In genomic region chr18:56286775-56287174, GRCh38 we compare ENCODE assay signal across 21 cellular contexts.
DNase-seq lines count a peak whose midpoint lies in the region; ATAC-seq and TF ChIP-seq lines count a peak whose summit lies in the region.
"Had no signal": no experiment of that assay in that cellular context is flagged by ENCODE, and none has a peak within 500 bp of the region (broad histone marks: within the 10 kb centered on the region; RNA-seq: fewer than 3 reads in every experiment).

No MANE protein-coding gene starts in this region.

- no peak overlapping the region for H3K27ac Mint-ChIP-seq in MCF 10A (ENCODE audit: low read depth, unreplicated experiment)
- no peak overlapping the region for H3K27ac Mint-ChIP-seq in activated T-helper 17 cell treated with anti-CD3 and anti-CD28 coated beads, Interleukin-2, amount 50 U/mL, for 72 hours
- H3K27ac Mint-ChIP-seq: activated naive CD8-positive, alpha-beta T cell treated with anti-CD3 and anti-CD28 coated beads, Interleukin-2, amount 10 ng/mL, durations not matched to agents 7 days and 5 days; IgD-negative memory B cell; memory B cell; natural killer cell treated with Interleukin-12 subunit alpha and Interleukin-12 subunit beta and Interleukin-15 and Interleukin-18, amount 100 ng/mL, for 72 hours; stimulated activated naive CD8-positive, alpha-beta T cell treated with anti-CD3 and anti-CD28 coated beads, Interleukin-15, amount 100 ng/mL, for 72 hours had no signal

- no peaks in the 10 kb centered on the region for H3K36me3 ChIP-seq in breast epithelium
- no peaks in the 10 kb centered on the region for H3K36me3 ChIP-seq in adipocyte (ENCODE audit: control insufficient read depth, insufficient read depth, low read length, severe bottlenecking)

- no TSS peak for BruUV-seq in MCF 10A (replicated peaks; lab: Mats Ljungman, UMichigan)

- H3K9ac ChIP-seq in adipocyte (ENCODE audit: low read length): no peak overlapping the region

- no peaks in the 10 kb centered on the region for H3K27me3 Mint-ChIP-seq in MCF 10A (ENCODE audit: insufficient read depth, unreplicated experiment)
- peaks cover 4% of the 10 kb centered on the region for H3K27me3 Mint-ChIP-seq in activated T-helper 17 cell treated with anti-CD3 and anti-CD28 coated beads, Interleukin-2, amount 50 U/mL, for 72 hours
- H3K27me3 Mint-ChIP-seq: natural killer cell treated with Interleukin-12 subunit alpha and Interleukin-12 subunit beta and Interleukin-15 and Interleukin-18, amount 100 ng/mL, for 72 hours; stimulated activated naive CD8-positive, alpha-beta T cell treated with anti-CD3 and anti-CD28 coated beads, Interleukin-15, amount 100 ng/mL, for 72 hours had no signal

- POLR2A ChIA-PET in MCF 10A (lab: Yijun Ruan, JAX): no interaction called here

- no peak overlapping the region for H3K4me3 Mint-ChIP-seq in MCF 10A (ENCODE audit: unreplicated experiment)
- no peak overlapping the region for H3K4me3 Mint-ChIP-seq in activated T-helper 17 cell treated with anti-CD3 and anti-CD28 coated beads, Interleukin-2, amount 50 U/mL, for 72 hours
- H3K4me3 Mint-ChIP-seq: activated naive CD8-positive, alpha-beta T cell treated with anti-CD3 and anti-CD28 coated beads, Interleukin-2, amount 10 ng/mL, durations not matched to agents 7 days and 5 days; IgD-negative memory B cell; memory B cell; natural killer cell treated with Interleukin-12 subunit alpha and Interleukin-12 subunit beta and Interleukin-15 and Interleukin-18, amount 100 ng/mL, for 72 hours; stimulated activated naive CD8-positive, alpha-beta T cell treated with anti-CD3 and anti-CD28 coated beads, Interleukin-15, amount 100 ng/mL, for 72 hours had no signal

- ATAC-seq in GM18505 (IDR thresholded peaks at IDR 0.05; ENCODE audit: unreplicated experiment): no peak
- ATAC-seq in activated T-helper 17 cell treated with anti-CD3 and anti-CD28 coated beads, Interleukin-2, amount 50 U/mL, for 72 hours (replicated peaks): no peak
- ATAC-seq: natural killer cell treated with Interleukin-12 subunit alpha and Interleukin-12 subunit beta and Interleukin-15 and Interleukin-18, amount 100 ng/mL, for 72 hours; stimulated activated naive CD8-positive, alpha-beta T cell treated with anti-CD3 and anti-CD28 coated beads, Interleukin-15, amount 100 ng/mL, for 72 hours had no signal

- intact Hi-C loops in MCF 10A (cut with micrococcal nuclease) (no loop called here), breast epithelium (cut with DNase I; ENCODE audit: low total_unique reads) (no loop called here)

- TF ChIP-seq POLR2A in breast epithelium (IDR thresholded peaks at IDR 0.05): no peak
- no peak for TF ChIP-seq POLR2A in GM18505 (IDR thresholded peaks at IDR 0.05; ENCODE audit: borderline replicate concordance, extremely low read depth, insufficient read depth, insufficient read length)

- H3K36me3 Mint-ChIP-seq in MCF 10A (ENCODE audit: insufficient read depth, unreplicated experiment): no peaks in the 10 kb centered on the region
- no peaks in the 10 kb centered on the region for H3K36me3 Mint-ChIP-seq in activated T-helper 17 cell treated with anti-CD3 and anti-CD28 coated beads, Interleukin-2, amount 50 U/mL, for 72 hours (ENCODE audit: low read depth)
- H3K36me3 Mint-ChIP-seq: activated naive CD8-positive, alpha-beta T cell treated with anti-CD3 and anti-CD28 coated beads, Interleukin-2, amount 10 ng/mL, durations not matched to agents 7 days and 5 days; IgD-negative memory B cell; memory B cell; natural killer cell treated with Interleukin-12 subunit alpha and Interleukin-12 subunit beta and Interleukin-15 and Interleukin-18, amount 100 ng/mL, for 72 hours had no signal

- TF ChIP-seq CTCF in MCF 10A (IDR thresholded peaks at IDR 0.05; ENCODE audit: unreplicated experiment) (no peak), breast epithelium (IDR thresholded peaks at IDR 0.05) (no peak)

- DNase-seq in MCF 10A (ENCODE audit: unreplicated experiment) (peak; percentile 32), breast epithelium (ENCODE audit: low spot score in 2 of 2) (no peak), adipocyte (ENCODE audit: low read depth) (peak; percentile 44), fibroblast of peridontal ligament (ENCODE audit: extremely low read depth) (peak; percentile 73), GOT3 (lab: John Stamatoyannopoulos, UW) (no peak), NCI-H2081 (lab: John Stamatoyannopoulos, UW) (no peak)
- DNase-seq: 8988T; activated CD4-positive, alpha-beta T cell treated with anti-CD3 and anti-CD28 coated beads, Interleukin-2, amount 50 U/mL, for 1 hour; activated naive CD8-positive, alpha-beta T cell treated with anti-CD3 and anti-CD28 coated beads, Interleukin-2, amount 10 ng/mL, durations not matched to agents 7 days and 5 days; GDM1; islet precursor cell; NCI-H1048; NCI-H2081 treated with DMSO at 0.1 percent for 48 hours; NCI-H748 treated with DMSO at 0.1 percent for 48 hours; PC-9; stimulated activated naive CD8-positive, alpha-beta T cell treated with anti-CD3 and anti-CD28 coated beads, Interleukin-15, amount 100 ng/mL, for 72 hours had no signal

- no peaks in the 10 kb centered on the region for H3K4me1 Mint-ChIP-seq in MCF 10A (ENCODE audit: insufficient read depth, unreplicated experiment)
- no peaks in the 10 kb centered on the region for H3K4me1 Mint-ChIP-seq in activated T-helper 17 cell treated with anti-CD3 and anti-CD28 coated beads, Interleukin-2, amount 50 U/mL, for 72 hours
- H3K4me1 Mint-ChIP-seq: activated naive CD8-positive, alpha-beta T cell treated with anti-CD3 and anti-CD28 coated beads, Interleukin-2, amount 10 ng/mL, durations not matched to agents 7 days and 5 days; memory B cell; stimulated activated naive CD8-positive, alpha-beta T cell treated with anti-CD3 and anti-CD28 coated beads, Interleukin-15, amount 100 ng/mL, for 72 hours had no signal

- no peaks in the 10 kb centered on the region for H3K9me3 Mint-ChIP-seq in MCF 10A (ENCODE audit: unreplicated experiment)
- peaks cover 4% of the 10 kb centered on the region for H3K9me3 Mint-ChIP-seq in activated T-helper 17 cell treated with anti-CD3 and anti-CD28 coated beads, Interleukin-2, amount 50 U/mL, for 72 hours
- H3K9me3 Mint-ChIP-seq: activated naive CD8-positive, alpha-beta T cell treated with anti-CD3 and anti-CD28 coated beads, Interleukin-2, amount 10 ng/mL, durations not matched to agents 7 days and 5 days; IgD-negative memory B cell; memory B cell had no signal

- no peaks in the 10 kb centered on the region for H3K27me3 ChIP-seq in breast epithelium
- H3K27me3 ChIP-seq in adipocyte (replicated peaks; ENCODE audit: control insufficient read depth, insufficient read depth, low read length): no peaks in the 10 kb centered on the region

- H3K9me3 ChIP-seq in breast epithelium (no peaks in the 10 kb centered on the region), adipocyte (ENCODE audit: control insufficient read depth, low read length) (no peaks in the 10 kb centered on the region)

- CTCF ChIA-PET in MCF 10A (lab: Yijun Ruan, JAX): no interaction called here

- H3K27ac ChIP-seq in breast epithelium: no peak overlapping the region
- H3K27ac ChIP-seq: PC-9 had no signal

- H3K4me1 ChIP-seq in breast epithelium: no peaks in the 10 kb centered on the region
- H3K4me1 ChIP-seq in adipocyte (ENCODE audit: control insufficient read depth, insufficient read depth, low read length): peaks cover 10% of the 10 kb centered on the region

- H3K4me3 ChIP-seq in breast epithelium: no peak overlapping the region
- no peak overlapping the region for H3K4me3 ChIP-seq in adipocyte (ENCODE audit: low read length)
- H3K4me3 ChIP-seq: PC-9 had no signal

Comparison
In these comparisons a context has a peak if more than half of its experiments do, and no peak if none do; other contexts are left out.
1. DNase-seq: peak in MCF 10A (single experiment), adipocyte (single experiment) and fibroblast of peridontal ligament (single experiment); none in breast epithelium (0 of 2), GOT3 (single experiment) and NCI-H2081 (0 of 2).